ENCODE assay signal across 9 cellular contexts in genomic region chr11:8962827-8963226, GRCh38. TPM values are rescaled to one million over a fixed set of nuclear protein-coding genes. Genes with fewer than 3 reads are reported as not detected.
A peak's percentile ranks its signal among the peaks of the same experiment; 100 is the strongest.
DNase-seq lines count a peak whose midpoint lies in the region; ATAC-seq and TF ChIP-seq lines count a peak whose summit lies in the region.
"Had no signal": no experiment of that assay in that cellular context is flagged by ENCODE, and none has a peak within 500 bp of the region (broad histone marks: within the 10 kb centered on the region; RNA-seq: fewer than 3 reads in every experiment).

No MANE protein-coding gene starts in this region.

- no peaks in the 10 kb centered on the region for H3F3A ChIP-seq in PC-3 (ENCODE audit: low read length, unreplicated experiment)

- no peak overlapping the region for H2BK12ac ChIP-seq in neuronal stem cell (ENCODE audit: low read length)

- H3K4me1 Mint-ChIP-seq in endothelial cell (ENCODE audit: unreplicated experiment) = peaks cover 16% of the 10 kb centered on the region

- peak overlapping the region; percentile 28 for H3K4me3 Mint-ChIP-seq in endothelial cell (ENCODE audit: unreplicated experiment)

- H2BK15ac ChIP-seq in neuronal stem cell (ENCODE audit: low read length) = no peak overlapping the region

- H2BK120ac ChIP-seq in neuronal stem cell (ENCODE audit: low read depth, low read length) = no peak overlapping the region

- H3K79me2 ChIP-seq in PC-3 (ENCODE audit: low read length) = peaks cover 54% of the 10 kb centered on the region

- no peak overlapping the region for H2BK5ac ChIP-seq in neuronal stem cell (ENCODE audit: low read length)

- peak overlapping the region; percentile 92 for H3K4me3 ChIP-seq in GM06990 (replicated peaks; ENCODE audit: low read depth, low read length)
- H3K4me3 ChIP-seq in PC-3 (ENCODE audit: low read length) = peak overlapping the region; percentile 93
- peak overlapping the region; percentile 86 for H3K4me3 ChIP-seq in psoas muscle
- H3K4me3 ChIP-seq in neuronal stem cell (ENCODE audit: low read length in 2 of 2) = no peak overlapping the region

- H3K79me1 ChIP-seq in neuronal stem cell (ENCODE audit: low read depth, low read length) = no peaks in the 10 kb centered on the region

- no peaks in the 10 kb centered on the region for H3K27me3 ChIP-seq in GM06990 (replicated peaks; ENCODE audit: control insufficient read depth, insufficient read depth, low read length)
- no peaks in the 10 kb centered on the region for H3K27me3 ChIP-seq in PC-3 (ENCODE audit: low read length)
- no peaks in the 10 kb centered on the region for H3K27me3 ChIP-seq in psoas muscle (ENCODE audit: insufficient read depth in 3 of 3, low read length in 2 of 3)
- no peaks in the 10 kb centered on the region for H3K27me3 ChIP-seq in neuronal stem cell (ENCODE audit: control insufficient read depth in 3 of 3, insufficient read depth in 3 of 3, low read depth in 1 of 3, low read length in 3 of 3)

- H3K27ac ChIP-seq in PC-3 (ENCODE audit: low read length) (no peak overlapping the region), psoas muscle (peak overlapping the region; percentile 98), RWPE1 (no peak overlapping the region), neuronal stem cell (replicated peaks; ENCODE audit: low read length) (no peak overlapping the region)

- no peak overlapping the region for H3K4ac ChIP-seq in neuronal stem cell (ENCODE audit: low read length)

- H3K4me1 ChIP-seq in PC-3 (ENCODE audit: insufficient read depth, low read length) (peaks cover 31% of the 10 kb centered on the region), psoas muscle (peaks cover 44% of the 10 kb centered on the region), neuronal stem cell (ENCODE audit: control insufficient read depth in 2 of 2, insufficient read depth in 1 of 2, low read depth in 1 of 2, low read length in 2 of 2) (peaks cover 3 to 13% of the 10 kb centered on the region in 2 donors)

- H3K9me2 ChIP-seq in PC-3 (replicated peaks; ENCODE audit: low read length) = no peaks in the 10 kb centered on the region

- no peaks in the 10 kb centered on the region for H3K9me3 ChIP-seq in PC-3 (ENCODE audit: low read length)
- H3K9me3 ChIP-seq in psoas muscle = no peaks in the 10 kb centered on the region
- no peaks in the 10 kb centered on the region for H3K9me3 ChIP-seq in neuronal stem cell (replicated peaks in 1 of 2; ENCODE audit: control insufficient read depth in 2 of 2, insufficient read depth in 1 of 2, low read depth in 1 of 2, low read length in 2 of 2)

- peaks cover 6% of the 10 kb centered on the region for H3K27me3 Mint-ChIP-seq in endothelial cell (ENCODE audit: unreplicated experiment)

- no peak overlapping the region for H2AFZ ChIP-seq in PC-3 (ENCODE audit: low read length)
- H2AFZ ChIP-seq in neuronal stem cell (ENCODE audit: low read length) = no peak overlapping the region

- H2AK5ac ChIP-seq in neuronal stem cell (ENCODE audit: low read depth, low read length) = no peak overlapping the region

- CTCF ChIA-PET in PC-3 (lab: Charles Lee) (no interaction called here), RWPE1 (lab: Yijun Ruan, JAX) (no interaction called here)

- BruUV-seq in PC-3 (replicated peaks; lab: Mats Ljungman, UMichigan) = no TSS peak

- H3K9ac ChIP-seq in PC-3 (ENCODE audit: low read length) (peak overlapping the region; percentile 98), neuronal stem cell (ENCODE audit: low read depth, low read length, poor library complexity) (no peak overlapping the region)

- H3K23ac ChIP-seq in neuronal stem cell (ENCODE audit: low read depth, low read length, poor library complexity) = no peak overlapping the region

- peak overlapping the region; percentile 39 for H3K27ac Mint-ChIP-seq in endothelial cell (ENCODE audit: unreplicated experiment)

- ATAC-seq in PC-3 (no peak), psoas muscle (no peak), HG02759 (IDR thresholded peaks at IDR 0.05; ENCODE audit: unreplicated experiment) (no peak), HG03520 (IDR thresholded peaks at IDR 0.05; ENCODE audit: unreplicated experiment) (no peak)

- H4K20me1 ChIP-seq in PC-3 (ENCODE audit: low read length) = no peaks in the 10 kb centered on the region

- intact Hi-C loops in PC-3 (cut with micrococcal nuclease) (loop anchor here (5.0 kb wide), 1 partner anchor 174 kb away; no protein-coding TSS in a partner anchor), psoas muscle (cut with DNase I) (loop anchor here in 1 of 2 donors (5.0 to 10.0 kb wide), 2 partner anchors 148 to 276 kb away; a partner anchor contains a TSS)

- 11 to 28% (median 20%) methylated on average over 2 of the region's 2 CpGs for WGBS in psoas muscle, 3 donors
- no CpG with 5 or more reads among the region's 2 CpGs for WGBS in neuronal stem cell (ENCODE audit: extremely low coverage in 2 of 2, insufficient read length in 2 of 2, insufficient replicate concordance in 1 of 2), 2 donors

- TF ChIP-seq CTCF in GM06990 (IDR thresholded peaks at IDR 0.05; ENCODE audit: insufficient read depth, low read length, poor library complexity, severe bottlenecking) = no peak
- TF ChIP-seq CTCF in PC-3 (conservative IDR thresholded peaks at IDR 0.05; ENCODE audit: low read depth, low read length) = no peak
- no peak for TF ChIP-seq CTCF in endothelial cell (IDR thresholded peaks at IDR 0.05; ENCODE audit: unreplicated experiment)
- TF ChIP-seq CTCF in psoas muscle (IDR thresholded peaks at IDR 0.05) = no peak
- no peak for TF ChIP-seq CTCF in RWPE1 (conservative IDR thresholded peaks at IDR 0.05; ENCODE audit: low read depth)

- H3K36me3 ChIP-seq in GM06990 (ENCODE audit: control insufficient read depth, insufficient read depth, low read length) (no peaks in the 10 kb centered on the region; the same call in 1 of the 2 replicates), PC-3 (ENCODE audit: low read depth, low read length) (no peaks in the 10 kb centered on the region), psoas muscle (ENCODE audit: insufficient read depth in 1 of 2, low read depth in 1 of 2) (peaks cover 6 to 33% of the 10 kb centered on the region in 2 donors), neuronal stem cell (replicated peaks in 1 of 2; ENCODE audit: control insufficient read depth in 2 of 2, insufficient read depth in 2 of 2, low read length in 2 of 2) (peaks cover 0 to 5% of the 10 kb centered on the region in 2 donors)

- H3K18ac ChIP-seq in neuronal stem cell (ENCODE audit: low read length) = no peak overlapping the region

- H3K4me2 ChIP-seq in PC-3 (ENCODE audit: low read length) (peak overlapping the region; percentile 89), neuronal stem cell (ENCODE audit: insufficient read depth, low read length, poor library complexity, severe bottlenecking) (no peak overlapping the region)

- no peaks in the 10 kb centered on the region for H3K36me3 Mint-ChIP-seq in endothelial cell (ENCODE audit: low read depth, unreplicated experiment)

- H4K91ac ChIP-seq in neuronal stem cell (ENCODE audit: low read depth, low read length, poor library complexity) = no peak overlapping the region

- POLR2A ChIA-PET in PC-3 (lab: Charles Lee; ENCODE audit: unreplicated experiment) (no interaction called here), RWPE1 (lab: Yijun Ruan, JAX; ENCODE audit: low non-redundant PET) (no interaction called here)

- H3K14ac ChIP-seq in neuronal stem cell (ENCODE audit: low read length) = no peak overlapping the region

- H4K8ac ChIP-seq in neuronal stem cell (ENCODE audit: low read depth, low read length) = no peak overlapping the region

- no peaks in the 10 kb centered on the region for H3K9me3 Mint-ChIP-seq in endothelial cell (ENCODE audit: unreplicated experiment)

- no peak for DNase-seq in GM06990 (ENCODE audit: extremely low read depth, insufficient read length)
- no peak for DNase-seq in PC-3
- no peak for DNase-seq in endothelial cell (ENCODE audit: low spot score)
- no peak for DNase-seq in psoas muscle
- DNase-seq in RWPE1 (ENCODE audit: low spot score) = no peak
- DNase-seq in neuronal stem cell (ENCODE audit: low spot score) = no peak
- DNase-seq: NCI-H510A had no signal

RNA-seq across cellular contexts. Expression of gene TMEM9B, which starts 1.4 kb away (rescaled TPM):
- total RNA-seq in PC-3 (2014; rRNA removed) (32.0 and 42.1 TPM in 2 replicates), endothelial cell (ENCODE audit: unreplicated experiment) (23.4 TPM), psoas muscle (10 to 100 TPM; 32.1 to 54.5 (median 36.0) TPM)
- polyA plus RNA-seq in psoas muscle = 10 to 100 TPM; 40.7 to 83.4 (median 73.3) TPM
- 15.2 TPM for polyA plus RNA-seq in neuronal stem cell (2013, experiment 1 of 2)
- polyA plus RNA-seq in neuronal stem cell (2013, experiment 2 of 2) = 15.3 TPM

RNA-seq across cellular contexts. Expression of gene ASCL3, which starts 20.0 kb away (rescaled TPM):
- total RNA-seq in PC-3 (2014; rRNA removed) (not detected in 2 replicates), endothelial cell (ENCODE audit: unreplicated experiment) (not detected), psoas muscle (not detected)
- not detected for polyA plus RNA-seq in psoas muscle
- polyA plus RNA-seq in neuronal stem cell (2013, experiment 1 of 2) = not detected
- polyA plus RNA-seq in neuronal stem cell (2013, experiment 2 of 2) = not detected

RNA-seq across cellular contexts. Expression of gene C11orf16, which starts 30.1 kb away (rescaled TPM):
- total RNA-seq in PC-3 (2014; rRNA removed) (not detected in 2 replicates), endothelial cell (ENCODE audit: unreplicated experiment) (not detected), psoas muscle (not detected)
- not detected for polyA plus RNA-seq in psoas muscle
- not detected for polyA plus RNA-seq in neuronal stem cell (2013, experiment 1 of 2)
- polyA plus RNA-seq in neuronal stem cell (2013, experiment 2 of 2) = not detected

RNA-seq across cellular contexts. Expression of gene NRIP3, which starts 41.0 kb away (rescaled TPM):
- total RNA-seq in PC-3 (2014; rRNA removed) = not detected in 2 replicates
- 1.4 TPM for total RNA-seq in endothelial cell (ENCODE audit: unreplicated experiment)
- total RNA-seq in psoas muscle = under 1 TPM; 0.09 to 0.37 (median 0.18) TPM
- 1 to 10 TPM in 1 of 3 donors, under 1 TPM in 1, not detected in 1; 0.23 to 2.1 TPM for polyA plus RNA-seq in psoas muscle
- polyA plus RNA-seq in neuronal stem cell (2013, experiment 1 of 2) = 5.7 TPM
- 5.6 TPM for polyA plus RNA-seq in neuronal stem cell (2013, experiment 2 of 2)

RNA-seq across cellular contexts. Expression of gene AKIP1, which starts 51.8 kb away (rescaled TPM):
- total RNA-seq in PC-3 (2014; rRNA removed) (25.3 and 29.5 TPM in 2 replicates), endothelial cell (ENCODE audit: unreplicated experiment) (20.8 TPM), psoas muscle (10 to 100 TPM; 11.3 to 22.7 (median 16.5) TPM)
- 10 to 100 TPM; 18.8 to 30.2 (median 21.6) TPM for polyA plus RNA-seq in psoas muscle
- 28.6 TPM for polyA plus RNA-seq in neuronal stem cell (2013, experiment 1 of 2)
- polyA plus RNA-seq in neuronal stem cell (2013, experiment 2 of 2) = 28.9 TPM

Comparison
In these comparisons a context has a peak if more than half of its experiments do, and no peak if none do; other contexts are left out.
1. H3K4me3 ChIP-seq: peak in GM06990 (single experiment), PC-3 (single experiment) and psoas muscle (single experiment); none in neuronal stem cell (0 of 2).